In genomic region chr5:17743580-17744435, GRCh38 we compare ENCODE assay signal across 2 cellular contexts.
TF ChIP-seq lines count a peak whose summit lies in the region.

No MANE protein-coding gene starts in this region.

TF ChIP-seq in A549, 52 proteins besides CTCF, POLR2A, EP300 and RAD21 (continued from another document):
- TF ChIP-seq, protein P1, sequence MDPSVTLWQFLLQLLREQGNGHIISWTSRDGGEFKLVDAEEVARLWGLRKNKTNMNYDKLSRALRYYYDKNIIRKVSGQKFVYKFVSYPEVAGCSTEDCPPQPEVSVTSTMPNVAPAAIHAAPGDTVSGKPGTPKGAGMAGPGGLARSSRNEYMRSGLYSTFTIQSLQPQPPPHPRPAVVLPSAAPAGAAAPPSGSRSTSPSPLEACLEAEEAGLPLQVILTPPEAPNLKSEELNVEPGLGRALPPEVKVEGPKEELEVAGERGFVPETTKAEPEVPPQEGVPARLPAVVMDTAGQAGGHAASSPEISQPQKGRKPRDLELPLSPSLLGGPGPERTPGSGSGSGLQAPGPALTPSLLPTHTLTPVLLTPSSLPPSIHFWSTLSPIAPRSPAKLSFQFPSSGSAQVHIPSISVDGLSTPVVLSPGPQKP (IDR thresholded peaks at IDR 0.05; ENCODE audit: low read depth, low read length), result no peak
- TF ChIP-seq GATA3 (IDR thresholded peaks at IDR 0.05; ENCODE audit: borderline replicate concordance), result no peak
- TF ChIP-seq SMC3 (IDR thresholded peaks at IDR 0.05), result no peak
- no peak for TF ChIP-seq E2F6 (IDR thresholded peaks at IDR 0.05; ENCODE audit: borderline replicate concordance, low read depth)
- no peak for TF ChIP-seq FOSB (CRISPR knock-in tag; IDR thresholded peaks at IDR 0.05)

TF ChIP-seq in H1, 55 proteins besides CTCF, POLR2A, EP300 and RAD21 (continued from another document):
- no peak for TF ChIP-seq CHD7 (IDR thresholded peaks at IDR 0.05; ENCODE audit: insufficient replicate concordance, low read length)
- TF ChIP-seq HDAC6 (IDR thresholded peaks at IDR 0.05; ENCODE audit: low read depth, low read length), result no peak
- TF ChIP-seq NANOG (IDR thresholded peaks at IDR 0.05; ENCODE audit: insufficient read depth, low read depth, low read length, poor library complexity, severe bottlenecking), result no peak
- TF ChIP-seq EGR1 (IDR thresholded peaks at IDR 0.05; ENCODE audit: borderline replicate concordance, low read depth, low read length), result no peak
